27 cellular contexts compared by ENCODE assay signal in genomic region chr7:156353352-156353751, GRCh38.
"Had no signal": no experiment of that assay in that cellular context is flagged by ENCODE, and none has a peak within 500 bp of the region (broad histone marks: within the 10 kb centered on the region; RNA-seq: fewer than 3 reads in every experiment).

No MANE protein-coding gene starts in this region.

- H3K9me3 ChIP-seq: stomach, suprapubic skin, testis, thoracic aorta, thyroid gland, tibial artery, tibial nerve, transverse colon, upper lobe of left lung, upper lobe of right lung, uterus, vagina had no signal

- ATAC-seq: stimulated activated effector memory CD8-positive, alpha-beta T cell treated with anti-CD3 and anti-CD28 coated beads, Interleukin-12 subunit alpha, Interleukin-12 subunit beta, amount 100 ng/mL, for 72 hours; stimulated activated memory B cell treated with anti-CD40 and anti-IgM and Interleukin-4, amounts not matched to agents 10 μg/mL and 1 μg/mL and 100 μg/mL, for 72 hours; stimulated activated naive B cell treated with anti-CD40 and anti-IgM and Interleukin-4, amounts not matched to agents 10 μg/mL and 1 μg/mL and 100 μg/mL, for 72 hours; stimulated activated naive CD8-positive, alpha-beta T cell treated with anti-CD3 and anti-CD28 coated beads, Interleukin-15, amount 100 ng/mL, for 72 hours; stimulated activated naive CD8-positive, alpha-beta T cell treated with anti-CD3 and anti-CD28 coated beads, Interleukin-15, Interleukin-2, amounts not matched to agents 100 U/mL and 50 U/mL, for 24 hours; upper lobe of right lung had no signal

- H3K4me1 ChIP-seq: stomach, suprapubic skin, testis, thyroid gland, tibial artery, tibial nerve, transverse colon, upper lobe of left lung, upper lobe of right lung, uterus, vagina had no signal

- H3K4me3 ChIP-seq: stomach, suprapubic skin, testis, thoracic aorta, thyroid gland, tibial artery, tibial nerve, transverse colon, upper lobe of left lung, upper lobe of right lung, uterus, vagina had no signal

- H3K27me3 ChIP-seq: stomach, suprapubic skin, testis, thyroid gland, tibial artery, tibial nerve, transverse colon, upper lobe of left lung, upper lobe of right lung, uterus, vagina had no signal

- FAIRE-seq: urothelium cell line had no signal

- H3K27ac ChIP-seq: stomach, suprapubic skin, testis, thoracic aorta, thyroid gland, tibial artery, tibial nerve, transverse colon, upper lobe of left lung, upper lobe of right lung, uterus, vagina had no signal

- DNase-seq: stimulated activated CD4-positive, alpha-beta T cell treated with anti-CD3 and anti-CD28 coated beads, Interleukin-2, amount 100 ng/mL, for 48 hours; stimulated activated CD4-positive, alpha-beta T cell treated with anti-CD3 and anti-CD28 coated beads, Interleukin-4, amount 100 ng/mL, for 1 hour; stimulated activated CD4-positive, alpha-beta T cell treated with anti-CD3 and anti-CD28 coated beads, Interleukin-4, amount 100 ng/mL, for 24 hours; stimulated activated CD4-positive, alpha-beta T cell treated with anti-CD3 and anti-CD28 coated beads, Interleukin-4, amount 100 ng/mL, for 4 hours; stimulated activated CD8-positive, alpha-beta memory T cell treated with anti-CD3 and anti-CD28 coated beads, Interleukin-4, amount 100 ng/mL, for 48 hours; stimulated activated naive B cell treated with anti-CD40 and anti-IgM and Interleukin-4, amounts not matched to agents 10 μg/mL and 1 μg/mL and 100 μg/mL, for 72 hours; stimulated activated naive CD4-positive, alpha-beta T cell; stimulated activated naive CD4-positive, alpha-beta T cell treated with Interleukin-2 at 50 U/mL for 16 hours; stimulated activated naive CD8-positive, alpha-beta T cell treated with anti-CD3 and anti-CD28 coated beads, Interleukin-15, amount 100 ng/mL, for 72 hours; stimulated activated naive CD8-positive, alpha-beta T cell treated with anti-CD3 and anti-CD28 coated beads, Interleukin-15, Interleukin-2, amounts not matched to agents 100 U/mL and 50 U/mL, for 24 hours; stomach; substantia nigra; testis; thyroid gland; tibial artery; transverse colon; trophoblast cell; upper lobe of left lung; upper lobe of right lung; uterus had no signal

- H3K36me3 ChIP-seq: stomach, suprapubic skin, thoracic aorta, thyroid gland, tibial artery, tibial nerve, transverse colon, upper lobe of left lung, upper lobe of right lung, uterus, vagina had no signal
